8 cellular contexts compared by ENCODE assay signal in genomic region chr13:30346159-30346788, GRCh38. TPM values are rescaled to one million over a fixed set of nuclear protein-coding genes. Genes with fewer than 3 reads are reported as not detected.
DNase-seq lines count a peak whose midpoint lies in the region; ATAC-seq and TF ChIP-seq lines count a peak whose summit lies in the region.

No MANE protein-coding gene starts in this region.

- 65 to 91% methylated on average over 5 of the region's 5 CpGs for WGBS in sigmoid colon, 2 donors
- no CpG with 5 or more reads among the region's 5 CpGs for WGBS in mesendoderm (ENCODE audit: extremely low coverage, insufficient coverage, low lambda C conversion rate)

- H3K36me3 ChIP-seq in sigmoid colon (no peaks in the 10 kb centered on the region), mesendoderm (ENCODE audit: control insufficient read depth, insufficient read depth, low read length) (no peaks in the 10 kb centered on the region)

- no peak for TF ChIP-seq POLR2A in sigmoid colon (IDR thresholded peaks at IDR 0.05)

- H3K4me1 ChIP-seq in sigmoid colon (peaks cover 0 to 24% (median 19%) of the 10 kb centered on the region in 4 donors), mesendoderm (ENCODE audit: control insufficient read depth, low read depth, low read length) (no peaks in the 10 kb centered on the region)

- H2BK5ac ChIP-seq in mesendoderm (ENCODE audit: low read length), result no peak overlapping the region

- no peak overlapping the region for H3K4me2 ChIP-seq in mesendoderm (ENCODE audit: low read length)

- H2BK120ac ChIP-seq in mesendoderm (ENCODE audit: low read depth, low read length), result no peak overlapping the region

- H3K27ac ChIP-seq in sigmoid colon (peak overlapping the region in 3 of 4 donors; percentile 34 to 61 (median 58)), mesendoderm (ENCODE audit: low read depth, low read length) (no peak overlapping the region)

- no peak overlapping the region for H3K9ac ChIP-seq in mesendoderm (ENCODE audit: low read length)

- H3K79me2 ChIP-seq in mesendoderm (ENCODE audit: control insufficient read depth, insufficient read depth, low read length), result no peaks in the 10 kb centered on the region

- TF ChIP-seq EP300 in sigmoid colon (IDR thresholded peaks at IDR 0.05), result no peak

- no peak overlapping the region for H3K4ac ChIP-seq in mesendoderm (ENCODE audit: low read depth, low read length)

- H4K8ac ChIP-seq in mesendoderm (ENCODE audit: low read depth, low read length), result no peak overlapping the region

- H4K5ac ChIP-seq in mesendoderm (ENCODE audit: low read length), result no peak overlapping the region

- no peak overlapping the region for H3K18ac ChIP-seq in mesendoderm (ENCODE audit: low read length)

- ATAC-seq in GM18502 (IDR thresholded peaks at IDR 0.05; ENCODE audit: poor library complexity, unreplicated experiment) (peak; percentile 89), HG03175 (IDR thresholded peaks at IDR 0.05; ENCODE audit: unreplicated experiment) (peak; percentile 80), sciatic nerve (no peak)

- H3K23ac ChIP-seq in mesendoderm (ENCODE audit: low read length), result no peak overlapping the region

- no peak for TF ChIP-seq CTCF in sigmoid colon (IDR thresholded peaks at IDR 0.05)

- no peak overlapping the region for H2AK5ac ChIP-seq in mesendoderm (ENCODE audit: low read length)

- no peaks in the 10 kb centered on the region for H3K9me3 ChIP-seq in sigmoid colon

- H3K27me3 ChIP-seq in sigmoid colon (no peaks in the 10 kb centered on the region), mesendoderm (ENCODE audit: insufficient read depth, low read length, poor library complexity) (no peaks in the 10 kb centered on the region)

- intact Hi-C loops in sigmoid colon (cut with DNase I) (no loop called here), sciatic nerve (cut with DNase I) (no loop called here)

- no peaks in the 10 kb centered on the region for H3K79me1 ChIP-seq in mesendoderm (ENCODE audit: low read length)

- H3K4me3 ChIP-seq in sigmoid colon (no peak overlapping the region), mesendoderm (ENCODE audit: low read length) (no peak overlapping the region)

- H3K56ac ChIP-seq in mesendoderm (ENCODE audit: low read length), result no peak overlapping the region

- DNase-seq in activated CD8-positive, alpha-beta memory T cell treated with anti-CD3 and anti-CD28 coated beads, Interleukin-2, amount 50 U/mL, for 4 hours, result peak; percentile 58
- DNase-seq in sigmoid colon (no peak), NCI-H748 (lab: John Stamatoyannopoulos, UW; ENCODE audit: unreplicated experiment) (no peak), mesendoderm (no peak), Ammon's horn (ENCODE audit: low spot score) (no peak), sciatic nerve (ENCODE audit: low spot score) (no peak)

- no peak overlapping the region for H2BK15ac ChIP-seq in mesendoderm (replicated peaks; ENCODE audit: low read depth)

RNA-seq across cellular contexts. Expression of gene KATNAL1, which starts 38.9 kb away (rescaled TPM):
- 10 to 100 TPM; 31.9 to 51.2 (median 45.5) TPM for total RNA-seq in sigmoid colon
- polyA plus RNA-seq in sigmoid colon, result 1 to 10 TPM in 2 of 3 donors, under 1 TPM in 1; 0.92 to 2.8 (median 1.8) TPM
- polyA plus RNA-seq in mesendoderm (2013, experiment 1 of 2), result 5.2 TPM
- 4.7 TPM for polyA plus RNA-seq in mesendoderm (2013, experiment 2 of 2)
- total RNA-seq in sciatic nerve, result 53.3 TPM
